ENCODE assay signal across 21 cellular contexts in the genomic region with DNA sequence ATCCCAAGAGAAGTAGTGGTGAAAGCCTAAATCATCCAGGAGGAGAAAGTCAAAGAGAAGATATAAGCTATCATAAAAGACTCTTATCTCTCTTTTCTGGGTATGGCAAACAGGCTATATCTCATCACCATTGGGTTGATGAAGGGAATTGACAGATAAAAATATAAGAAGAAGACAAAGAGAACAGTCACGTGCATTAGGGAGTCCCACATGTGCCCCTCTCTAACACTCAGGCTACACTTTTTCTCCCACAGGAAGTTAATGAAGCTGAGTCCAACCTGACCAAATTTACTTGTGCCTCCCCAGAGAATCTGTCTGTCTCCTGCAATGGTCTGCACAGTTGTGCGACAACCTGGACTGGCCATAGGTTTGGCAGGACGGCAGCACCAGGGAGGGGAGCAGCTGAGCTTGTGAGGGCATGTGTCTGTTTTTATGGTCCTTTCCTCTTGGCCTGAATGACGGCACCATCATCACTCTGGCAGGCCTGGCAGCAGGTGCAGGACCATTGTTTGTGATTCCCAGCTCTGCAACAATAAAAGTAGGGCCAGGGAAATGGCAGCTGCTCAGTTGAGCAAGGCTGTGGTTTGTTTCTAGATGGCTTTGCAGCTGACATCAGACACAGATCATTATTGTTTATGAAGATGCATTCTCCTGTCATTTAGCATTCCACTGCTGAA.
DNase-seq lines count a peak whose midpoint lies in the region.
"Had no signal": no experiment of that assay in that cellular context is flagged by ENCODE, and none has a peak within 500 bp of the region (broad histone marks: within the 10 kb centered on the region; RNA-seq: fewer than 3 reads in every experiment).

No MANE protein-coding gene starts in this region.

- H3K27ac ChIP-seq in mesenchymal stem cell (ENCODE audit: low read length, poor library complexity, severe bottlenecking), result no peak overlapping the region
- H3K27ac ChIP-seq: foreskin keratinocyte had no signal

- H3K27ac Mint-ChIP-seq in activated naive CD8-positive, alpha-beta T cell treated with anti-CD3 and anti-CD28 coated beads for 36 hours, result no peak overlapping the region
- H3K27ac Mint-ChIP-seq: activated naive CD4-positive, alpha-beta T cell treated with anti-CD3 and anti-CD28 coated beads, Interleukin-2, amount 10 ng/mL, durations not matched to agents 7 days and 5 days; T-cell had no signal

- no peak overlapping the region for H3K23ac ChIP-seq in mesenchymal stem cell (ENCODE audit: low read length in 2 of 2)

- WGBS in mesenchymal stem cell, result 90% methylated on average over 4 of the region's 4 CpGs

- H2AFZ ChIP-seq in mesenchymal stem cell (ENCODE audit: low read depth, low read length), result no peak overlapping the region

- H3K36me3 Mint-ChIP-seq in activated naive CD8-positive, alpha-beta T cell treated with anti-CD3 and anti-CD28 coated beads for 36 hours, result no peaks in the 10 kb centered on the region
- H3K36me3 Mint-ChIP-seq: activated naive CD4-positive, alpha-beta T cell treated with anti-CD3 and anti-CD28 coated beads, Interleukin-2, amount 10 ng/mL, durations not matched to agents 7 days and 5 days; naive B cell; T-cell had no signal

- DNase-seq in COLO668 (lab: John Stamatoyannopoulos, UW; ENCODE audit: unreplicated experiment), result peak; percentile 75
- peak; percentile 96 for DNase-seq in LHCN-M2 (ENCODE audit: low read depth)
- peak; percentile 8 for DNase-seq in NCI-H345 treated with DMSO at 0.1 percent for 48 hours (lab: John Stamatoyannopoulos, UW; ENCODE audit: unreplicated experiment)
- DNase-seq in dermis blood vessel endothelial cell, result peak; percentile 9
- DNase-seq in occipital lobe (lab: John Stamatoyannopoulos, UW), result no peak
- no peak for DNase-seq in HPDE6-E6E7 (ENCODE audit: extremely low spot score)
- DNase-seq in mesenchymal stem cell, result no peak
- DNase-seq in activated naive CD8-positive, alpha-beta T cell treated with anti-CD3 and anti-CD28 coated beads for 36 hours, result no peak
- DNase-seq: activated naive CD4-positive, alpha-beta T cell treated with anti-CD3 and anti-CD28 coated beads, Interleukin-2, amount 10 ng/mL, durations not matched to agents 7 days and 5 days; activated T-cell treated with anti-CD3 and anti-CD28 coated beads, Interleukin-2, amount 50 U/mL, for 48 hours; erythroblast; foreskin keratinocyte; GDM1; islet precursor cell; Kasumi-1; naive B cell; NCI-H1436; OCI-M1; stimulated activated CD8-positive, alpha-beta memory T cell treated with anti-CD3 and anti-CD28 coated beads, Interleukin-4, amount 100 ng/mL, for 48 hours; T-cell had no signal

- no peak overlapping the region for H3K18ac ChIP-seq in mesenchymal stem cell (ENCODE audit: low read depth in 1 of 2, low read length in 2 of 2)

- no peak overlapping the region for H2BK120ac ChIP-seq in mesenchymal stem cell (ENCODE audit: low read depth, low read length)

- no peak overlapping the region for H3K4me2 ChIP-seq in mesenchymal stem cell (ENCODE audit: low read length, poor library complexity, severe bottlenecking)

- H3K4me1 ChIP-seq in mesenchymal stem cell (ENCODE audit: control insufficient read depth, insufficient read depth, low read depth, low read length), result no peaks in the 10 kb centered on the region
- H3K4me1 ChIP-seq: foreskin keratinocyte had no signal

- no peak overlapping the region for H3K4ac ChIP-seq in mesenchymal stem cell (ENCODE audit: low read depth in 1 of 2, low read length in 2 of 2)

- H4K91ac ChIP-seq in mesenchymal stem cell (ENCODE audit: low read length), result no peak overlapping the region

- no peaks in the 10 kb centered on the region for H3K27me3 ChIP-seq in mesenchymal stem cell (ENCODE audit: control insufficient read depth in 1 of 2, insufficient read depth in 1 of 2, low read length in 2 of 2)

- no peak overlapping the region for H2BK12ac ChIP-seq in mesenchymal stem cell (ENCODE audit: low read length in 2 of 2)

- no peaks in the 10 kb centered on the region for H3K9me3 Mint-ChIP-seq in activated naive CD8-positive, alpha-beta T cell treated with anti-CD3 and anti-CD28 coated beads for 36 hours
- H3K9me3 Mint-ChIP-seq: activated naive CD4-positive, alpha-beta T cell treated with anti-CD3 and anti-CD28 coated beads, Interleukin-2, amount 10 ng/mL, durations not matched to agents 7 days and 5 days; naive B cell; T-cell had no signal

- H3K36me3 ChIP-seq in mesenchymal stem cell (ENCODE audit: control insufficient read depth in 1 of 2, insufficient read depth in 2 of 2, low read depth in 1 of 2, low read length in 2 of 2), result no peaks in the 10 kb centered on the region

- peaks cover 5% of the 10 kb centered on the region for H3K9me3 ChIP-seq in mesenchymal stem cell (ENCODE audit: control insufficient read depth, low read length)

- no peak overlapping the region for H3K9ac ChIP-seq in mesenchymal stem cell (ENCODE audit: low read length)

- H2BK5ac ChIP-seq in mesenchymal stem cell (ENCODE audit: low read depth, low read length, poor library complexity, severe bottlenecking), result no peak overlapping the region

- H3K79me1 ChIP-seq in mesenchymal stem cell (replicated peaks; ENCODE audit: low read length, poor library complexity, severe bottlenecking), result no peaks in the 10 kb centered on the region

- no peaks in the 10 kb centered on the region for H3K4me1 Mint-ChIP-seq in activated naive CD8-positive, alpha-beta T cell treated with anti-CD3 and anti-CD28 coated beads for 36 hours
- H3K4me1 Mint-ChIP-seq: activated naive CD4-positive, alpha-beta T cell treated with anti-CD3 and anti-CD28 coated beads, Interleukin-2, amount 10 ng/mL, durations not matched to agents 7 days and 5 days; naive B cell; T-cell had no signal

- no peak overlapping the region for H2AK5ac ChIP-seq in mesenchymal stem cell (ENCODE audit: low read length, severe bottlenecking)

- no peak overlapping the region for H4K8ac ChIP-seq in mesenchymal stem cell (ENCODE audit: low read length)

- no peak overlapping the region for H3K4me3 Mint-ChIP-seq in activated naive CD8-positive, alpha-beta T cell treated with anti-CD3 and anti-CD28 coated beads for 36 hours
- H3K4me3 Mint-ChIP-seq: activated naive CD4-positive, alpha-beta T cell treated with anti-CD3 and anti-CD28 coated beads, Interleukin-2, amount 10 ng/mL, durations not matched to agents 7 days and 5 days; naive B cell; T-cell had no signal

- no peak overlapping the region for H2BK15ac ChIP-seq in mesenchymal stem cell (ENCODE audit: low read depth, poor library complexity, severe bottlenecking)

- H3K4me3 ChIP-seq in mesenchymal stem cell (ENCODE audit: insufficient read depth in 1 of 2, low read depth in 1 of 2, low read length in 2 of 2), result no peak overlapping the region
- H3K4me3 ChIP-seq: lung had no signal

- H3K14ac ChIP-seq in mesenchymal stem cell (ENCODE audit: low read length in 2 of 2), result no peak overlapping the region

- H3K27me3 Mint-ChIP-seq in activated naive CD8-positive, alpha-beta T cell treated with anti-CD3 and anti-CD28 coated beads for 36 hours, result peaks cover 6% of the 10 kb centered on the region
- H3K27me3 Mint-ChIP-seq: activated naive CD4-positive, alpha-beta T cell treated with anti-CD3 and anti-CD28 coated beads, Interleukin-2, amount 10 ng/mL, durations not matched to agents 7 days and 5 days had no signal

Comparison
In these comparisons a context has a peak if more than half of its experiments do, and no peak if none do; other contexts are left out.
1. DNase-seq: peak in COLO668 (single experiment), LHCN-M2 (single experiment), NCI-H345 treated with DMSO at 0.1 percent for 48 hours (single experiment) and dermis blood vessel endothelial cell (single experiment); none in occipital lobe (single experiment), HPDE6-E6E7 (single experiment), mesenchymal stem cell (single experiment) and activated naive CD8-positive, alpha-beta T cell treated with anti-CD3 and anti-CD28 coated beads for 36 hours (single experiment).